11 cellular contexts compared by ENCODE assay signal in genomic region chr12:69906411-69907216, GRCh38.
DNase-seq lines count a peak whose midpoint lies in the region; ATAC-seq and TF ChIP-seq lines count a peak whose summit lies in the region.
"Had no signal": no experiment of that assay in that cellular context is flagged by ENCODE, and none has a peak within 500 bp of the region (broad histone marks: within the 10 kb centered on the region; RNA-seq: fewer than 3 reads in every experiment).

No MANE protein-coding gene starts in this region.

- H3K4me1 ChIP-seq in upper lobe of right lung = no peaks in the 10 kb centered on the region
- H3K4me1 ChIP-seq: colonic mucosa had no signal

- H3K27me3 ChIP-seq in upper lobe of right lung = no peaks in the 10 kb centered on the region
- H3K27me3 ChIP-seq in WERI-Rb-1 (ENCODE audit: insufficient read depth, low read depth, severe bottlenecking) = no peaks in the 10 kb centered on the region
- H3K27me3 ChIP-seq: colonic mucosa had no signal

- DNase-seq in upper lobe of right lung (no peak), WERI-Rb-1 (no peak), EL (no peak)
- DNase-seq in activated effector memory CD4-positive, alpha-beta T cell treated with anti-CD3 and anti-CD28 coated beads, Interleukin-2, amount 50 U/mL, for 16 hours = no peak
- DNase-seq: colonic mucosa, hippocampal formation had no signal

- peak; percentile 97 for ATAC-seq in GM19324 (IDR thresholded peaks at IDR 0.05; ENCODE audit: low FRiP score, unreplicated experiment)
- ATAC-seq in HG02763 (IDR thresholded peaks at IDR 0.05; ENCODE audit: unreplicated experiment) = peak; percentile 94
- peak; percentile 90 for ATAC-seq in HG03565 (IDR thresholded peaks at IDR 0.05; ENCODE audit: unreplicated experiment)
- ATAC-seq in upper lobe of right lung = peak; percentile 72
- ATAC-seq: naive thymus-derived CD4-positive, alpha-beta T cell had no signal

- no peaks in the 10 kb centered on the region for H3K36me3 ChIP-seq in upper lobe of right lung
- H3K36me3 ChIP-seq in WERI-Rb-1 = no peaks in the 10 kb centered on the region
- H3K36me3 ChIP-seq: colonic mucosa, thoracic aorta had no signal

- no peak overlapping the region for H3K4me3 ChIP-seq in upper lobe of right lung
- no peak overlapping the region for H3K4me3 ChIP-seq in WERI-Rb-1 (ENCODE audit: low read depth, low read length)
- H3K4me3 ChIP-seq: colonic mucosa, thoracic aorta had no signal

- intact Hi-C loops in upper lobe of right lung (cut with DNase I) = no loop called here

- no peak overlapping the region for H3K27ac ChIP-seq in upper lobe of right lung
- no peak overlapping the region for H3K27ac ChIP-seq in WERI-Rb-1
- H3K27ac ChIP-seq: colonic mucosa, thoracic aorta had no signal

- TF ChIP-seq CTCF in upper lobe of right lung (IDR thresholded peaks at IDR 0.05) (no peak), WERI-Rb-1 (IDR thresholded peaks at IDR 0.05; ENCODE audit: low read depth, low read length) (no peak)

- no peaks in the 10 kb centered on the region for H3K9me3 ChIP-seq in upper lobe of right lung
- no peaks in the 10 kb centered on the region for H3K9me3 ChIP-seq in WERI-Rb-1 (ENCODE audit: severe bottlenecking)
- H3K9me3 ChIP-seq: colonic mucosa, thoracic aorta had no signal
